ENCODE assay signal across 8 cellular contexts in genomic region chr11:94767701-94768601, GRCh38. TPM values are rescaled to one million over a fixed set of nuclear protein-coding genes. Genes with fewer than 3 reads are reported as not detected.
A peak's percentile ranks its signal among the peaks of the same experiment; 100 is the strongest.
DNase-seq lines count a peak whose midpoint lies in the region; ATAC-seq and TF ChIP-seq lines count a peak whose summit lies in the region.

AMOTL1 (plus strand) TSS chr11:94768356; CDS start chr11:94768512, 156 bp downstream.

- H3K27ac ChIP-seq in left lung, result peak within 1 kb of the TSS; percentile 93 to 94

- no peaks in the 10 kb centered on the region; the same call in 1 of the 2 replicates for H3K36me3 ChIP-seq in HAP-1 (replicated peaks)
- H3K36me3 ChIP-seq in left lung, result no peaks in the 10 kb centered on the region

- ATAC-seq in left lung (peak; percentile 91), GM19455 (IDR thresholded peaks at IDR 0.05; ENCODE audit: unreplicated experiment) (no peak)

- peaks cover 18% of the 10 kb centered on the region for H3K4me1 ChIP-seq in HAP-1
- H3K4me1 ChIP-seq in left lung, result peaks cover 10 to 33% of the 10 kb centered on the region in 2 donors

- no peak for TF ChIP-seq CTCF in left lung (IDR thresholded peaks at IDR 0.05)

- in situ Hi-C loops in HAP-1 (cut with MboI; ENCODE audit: low sequenced_read_pairs), result no loop called here

- H3K4me3 ChIP-seq in HAP-1, result peak within 1 kb of the TSS; percentile 90
- peak within 1 kb of the TSS; percentile 75 to 82 for H3K4me3 ChIP-seq in left lung

- H3K27me3 ChIP-seq in HAP-1 (ENCODE audit: low read depth) (no peaks in the 10 kb centered on the region), left lung (peaks cover 0 to 25% of the 10 kb centered on the region in 2 donors)

- H3K9me3 ChIP-seq in HAP-1 (no peaks in the 10 kb centered on the region), left lung (no peaks in the 10 kb centered on the region)

- DNase-seq in GM04504 (ENCODE audit: low read depth) (peak; percentile 67), HAP-1 (ENCODE audit: low spot score in 2 of 2) (peak; percentile 78 to 94), NCI-H1105 treated with DMSO at 0.1 percent for 48 hours (lab: John Stamatoyannopoulos, UW) (peak; percentile 95), T1000 (lab: John Stamatoyannopoulos, UW) (peak; percentile 72), ecto neural progenitor cell (ENCODE audit: low spot score) (peak; percentile 93), left lung (peak; percentile 91 to 94)
- DNase-seq in stimulated activated CD8-positive, alpha-beta memory T cell treated with anti-CD3 and anti-CD28 coated beads, Interleukin-12 subunit alpha, Interleukin-12 subunit beta, amount 100 ng/mL, for 4 hours (ENCODE audit: low read depth), result peak; percentile 21

- intact Hi-C loops in left lung (cut with DNase I), result loop anchor here in 1 of 2 donors (10.0 kb wide), 1 partner anchor 143 kb away; no protein-coding TSS in a partner anchor

RNA-seq across cellular contexts. Expression of gene AMOTL1, which starts in this region (rescaled TPM):
- 10 to 100 TPM; 42.7 to 52.0 TPM for total RNA-seq in left lung

Comparison
In these comparisons a context has a peak if more than half of its experiments do, and no peak if none do; other contexts are left out.
1. DNase-seq: peak in every context shown above with its lines; median percentile 95 in NCI-H1105 treated with DMSO at 0.1 percent for 48 hours; 93 in ecto neural progenitor cell; 92 in left lung; 86 in HAP-1; 72 in T1000; 67 in GM04504; 21 in stimulated activated CD8-positive, alpha-beta memory T cell treated with anti-CD3 and anti-CD28 coated beads, Interleukin-12 subunit alpha, Interleukin-12 subunit beta, amount 100 ng/mL, for 4 hours.